ENCODE assay signal across 31 cellular contexts in the genomic region with DNA sequence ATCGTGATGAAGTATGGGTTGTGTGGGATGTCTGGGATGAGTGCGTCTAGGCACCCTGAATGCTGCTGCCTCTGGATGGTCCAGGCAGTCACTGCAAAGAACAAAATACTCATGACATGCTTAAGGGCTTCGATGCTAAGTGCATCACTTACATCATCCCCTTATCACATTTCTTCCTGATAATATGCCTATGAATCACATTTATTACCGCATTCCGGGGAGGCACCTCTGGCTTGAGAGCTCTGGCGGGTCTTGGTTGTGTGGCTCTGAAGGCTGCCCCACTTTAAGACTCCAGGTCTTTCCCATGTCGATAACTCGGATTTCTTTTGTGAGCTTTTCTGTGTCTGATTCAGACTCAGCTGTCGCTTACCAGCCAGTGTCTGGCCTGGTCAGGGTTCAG.
"Had no signal": no experiment of that assay in that cellular context is flagged by ENCODE, and none has a peak within 500 bp of the region (broad histone marks: within the 10 kb centered on the region; RNA-seq: fewer than 3 reads in every experiment).

No MANE protein-coding gene starts in this region.

- H3K4me1 ChIP-seq: ascending aorta, breast epithelium, colonic mucosa, esophagus squamous epithelium, gastroesophageal sphincter, heart left ventricle had no signal

- H3K9me3 ChIP-seq: breast epithelium, colonic mucosa, esophagus squamous epithelium had no signal

- H3K27ac Mint-ChIP-seq: activated B cell treated with CpG ODN at 0.5 μM for 24 hours; activated CD8-positive, alpha-beta T cell treated with anti-CD3 and anti-CD28 coated beads for 36 hours; activated naive CD4-positive, alpha-beta T cell treated with anti-CD3 and anti-CD28 coated beads for 36 hours; activated naive CD8-positive, alpha-beta T cell treated with anti-CD3 and anti-CD28 coated beads, Interleukin-2, amount 10 ng/mL, durations not matched to agents 7 days and 5 days; activated T-helper 17 cell treated with anti-CD3 and anti-CD28 coated beads, Interleukin-2, amount 50 U/mL, for 72 hours; brain; T-helper 17 cell; T-helper 2 cell treated with Interferon-gamma antibody and Interleukin-4, amounts not matched to agents 5 μg/mL and 100 μg/mL, for 36 hours had no signal

- H3K9me3 Mint-ChIP-seq: activated B cell treated with CpG ODN at 0.5 μM for 24 hours; activated CD8-positive, alpha-beta T cell treated with anti-CD3 and anti-CD28 coated beads for 36 hours; activated naive CD8-positive, alpha-beta T cell treated with anti-CD3 and anti-CD28 coated beads, Interleukin-2, amount 10 ng/mL, durations not matched to agents 7 days and 5 days; activated T-cell treated with anti-CD3 and anti-CD28 coated beads, Interleukin-2, amount 50 U/mL, for 4 hours; T-helper 2 cell treated with Interferon-gamma antibody and Interleukin-4, amounts not matched to agents 5 μg/mL and 100 μg/mL, for 36 hours had no signal

- H3K4me3 Mint-ChIP-seq: activated B cell treated with CpG ODN at 0.5 μM for 24 hours; activated CD8-positive, alpha-beta T cell treated with anti-CD3 and anti-CD28 coated beads for 36 hours; activated naive CD4-positive, alpha-beta T cell treated with anti-CD3 and anti-CD28 coated beads for 36 hours; activated naive CD8-positive, alpha-beta T cell treated with anti-CD3 and anti-CD28 coated beads, Interleukin-2, amount 10 ng/mL, durations not matched to agents 7 days and 5 days; activated T-cell treated with anti-CD3 and anti-CD28 coated beads, Interleukin-2, amount 50 U/mL, for 4 hours; activated T-helper 17 cell treated with anti-CD3 and anti-CD28 coated beads, Interleukin-2, amount 50 U/mL, for 72 hours; brain; T-helper 17 cell; T-helper 2 cell treated with Interferon-gamma antibody and Interleukin-4, amounts not matched to agents 5 μg/mL and 100 μg/mL, for 36 hours had no signal

- ATAC-seq: activated CD4-positive, CD25-positive, alpha-beta regulatory T cell treated with anti-CD3 and anti-CD28 coated beads, Interleukin-2, amount 50 U/mL, for 24 hours; activated CD8-positive, alpha-beta T cell treated with anti-CD3 and anti-CD28 coated beads for 36 hours; activated T-cell treated with anti-CD3 and anti-CD28 coated beads, Interleukin-2, amount 50 U/mL, for 4 hours; activated T-helper 17 cell treated with anti-CD3 and anti-CD28 coated beads, Interleukin-2, amount 50 U/mL, for 72 hours; gastroesophageal sphincter; heart left ventricle; T-helper 17 cell had no signal

- DNase-seq: activated B cell treated with CpG ODN at 0.5 μM for 24 hours; activated CD4-positive, alpha-beta T cell treated with anti-CD3 and anti-CD28 coated beads for 48 hours; activated CD4-positive, alpha-beta T cell treated with anti-CD3 and anti-CD28 coated beads, Interleukin-2, amount 50 U/mL, for 1 hour; activated CD4-positive, alpha-beta T cell treated with anti-CD3 and anti-CD28 coated beads, Interleukin-2, amount 50 U/mL, for 48 hours; activated CD8-positive, alpha-beta memory T cell treated with anti-CD3 and anti-CD28 coated beads for 24 hours; activated CD8-positive, alpha-beta T cell treated with anti-CD3 and anti-CD28 coated beads for 36 hours; activated effector memory CD4-positive, alpha-beta T cell treated with anti-CD3 and anti-CD28 coated beads, Interleukin-2, amount 50 U/mL, for 16 hours; activated naive CD4-positive, alpha-beta T cell treated with anti-CD3 and anti-CD28 coated beads for 36 hours; activated naive CD8-positive, alpha-beta T cell treated with anti-CD3 and anti-CD28 coated beads, Interleukin-2, amount 10 ng/mL, durations not matched to agents 7 days and 5 days; activated T-cell treated with anti-CD3 and anti-CD28 coated beads, Interleukin-2, amount 50 U/mL, for 4 hours; central memory CD4-positive, alpha-beta T cell; cerebellar nuclear complex; colonic mucosa; effector CD8-positive, alpha-beta T cell; esophagus squamous epithelium; foreskin melanocyte; glutamatergic neuron; heart left ventricle; T-helper 1 cell; T-helper 17 cell; T1000; WERI-Rb-1 had no signal

- H3K4me1 Mint-ChIP-seq: activated B cell treated with CpG ODN at 0.5 μM for 24 hours; activated naive CD8-positive, alpha-beta T cell treated with anti-CD3 and anti-CD28 coated beads, Interleukin-2, amount 10 ng/mL, durations not matched to agents 7 days and 5 days; activated T-helper 17 cell treated with anti-CD3 and anti-CD28 coated beads, Interleukin-2, amount 50 U/mL, for 72 hours; brain; T-helper 17 cell had no signal

- H3K36me3 ChIP-seq: ascending aorta, breast epithelium, cardiac muscle cell, colonic mucosa, esophagus squamous epithelium, gastroesophageal sphincter, heart left ventricle, WERI-Rb-1 had no signal

- H3K27me3 Mint-ChIP-seq: activated naive CD8-positive, alpha-beta T cell treated with anti-CD3 and anti-CD28 coated beads, Interleukin-2, amount 10 ng/mL, durations not matched to agents 7 days and 5 days had no signal

- H3K27me3 ChIP-seq: ascending aorta, cardiac muscle cell, colonic mucosa had no signal

- H3K4me3 ChIP-seq: ascending aorta, breast epithelium, cardiac muscle cell, colonic mucosa, esophagus squamous epithelium, gastroesophageal sphincter, heart left ventricle had no signal

- H3K36me3 Mint-ChIP-seq: activated naive CD8-positive, alpha-beta T cell treated with anti-CD3 and anti-CD28 coated beads, Interleukin-2, amount 10 ng/mL, durations not matched to agents 7 days and 5 days; brain had no signal

- H3K27ac ChIP-seq: ascending aorta, breast epithelium, cardiac muscle cell, colonic mucosa, epithelial cell of prostate, esophagus squamous epithelium, gastroesophageal sphincter, heart left ventricle, WERI-Rb-1 had no signal
